In genomic region chr6:13261464-13261994, GRCh38 we compare ENCODE assay signal across 9 cellular contexts.
DNase-seq lines count a peak whose midpoint lies in the region; ATAC-seq and TF ChIP-seq lines count a peak whose summit lies in the region.
"Had no signal": no experiment of that assay in that cellular context is flagged by ENCODE, and none has a peak within 500 bp of the region (broad histone marks: within the 10 kb centered on the region; RNA-seq: fewer than 3 reads in every experiment).

No MANE protein-coding gene starts in this region.

- peak; percentile 73 for DNase-seq in KBM-7
- DNase-seq in left lobe of liver (ENCODE audit: low spot score), result no peak
- DNase-seq in stimulated activated CD4-positive, alpha-beta T cell treated with anti-CD3 and anti-CD28 coated beads, Interleukin-1b, Interleukin-23, amount 100 ng/mL, for 48 hours, result no peak
- DNase-seq in LoVo (ENCODE audit: low spot score), result no peak
- DNase-seq in coronary artery (ENCODE audit: low spot score), result no peak
- DNase-seq in SK-N-DZ (ENCODE audit: low spot score), result no peak
- DNase-seq: HFFc6 had no signal

- in situ Hi-C loops in KBM-7 (cut with MboI; ENCODE audit: low pct_unique_long_range_greater_than_20kb, low sequenced_read_pairs), result no loop called here

- TF ChIP-seq CTCF in coronary artery (IDR thresholded peaks at IDR 0.05), result no peak

- no peak overlapping the region for H3K27ac ChIP-seq in coronary artery

- ATAC-seq in GM18517 (IDR thresholded peaks at IDR 0.05; ENCODE audit: unreplicated experiment), result peak; percentile 59
- peak; percentile 71 for ATAC-seq in GM21723 (IDR thresholded peaks at IDR 0.05; ENCODE audit: unreplicated experiment)
- ATAC-seq in left lobe of liver, result peak; percentile 26

- no peak overlapping the region for H3K4me3 ChIP-seq in coronary artery
